Comparison of ENCODE assay signal across 10 cellular contexts in genomic region chr2:159902722-159903121, GRCh38. TPM values are rescaled to one million over a fixed set of nuclear protein-coding genes. Genes with fewer than 3 reads are reported as not detected.
DNase-seq lines count a peak whose midpoint lies in the region; ATAC-seq and TF ChIP-seq lines count a peak whose summit lies in the region.
"Had no signal": no experiment of that assay in that cellular context is flagged by ENCODE, and none has a peak within 500 bp of the region (broad histone marks: within the 10 kb centered on the region; RNA-seq: fewer than 3 reads in every experiment).

No MANE protein-coding gene starts in this region.

- H3K27me3 Mint-ChIP-seq in activated CD4-positive, alpha-beta T cell treated with anti-CD3 and anti-CD28 coated beads, Interleukin-2, amount 10 ng/mL, durations not matched to agents 24 days and 14 days: no peaks in the 10 kb centered on the region
- no peaks in the 10 kb centered on the region for H3K27me3 Mint-ChIP-seq in activated CD4-positive, alpha-beta memory T cell treated with anti-CD3 and anti-CD28 coated beads for 36 hours
- peaks cover 45% of the 10 kb centered on the region for H3K27me3 Mint-ChIP-seq in nephron (ENCODE audit: low read depth)

- no peak for ATAC-seq in GM18909 (IDR thresholded peaks at IDR 0.05; ENCODE audit: poor library complexity, unreplicated experiment)

- peaks cover 30% of the 10 kb centered on the region for H3K4me1 Mint-ChIP-seq in activated CD4-positive, alpha-beta T cell treated with anti-CD3 and anti-CD28 coated beads, Interleukin-2, amount 10 ng/mL, durations not matched to agents 24 days and 14 days
- peaks cover 68% of the 10 kb centered on the region for H3K4me1 Mint-ChIP-seq in activated CD4-positive, alpha-beta memory T cell treated with anti-CD3 and anti-CD28 coated beads for 36 hours (ENCODE audit: low read depth)
- H3K4me1 Mint-ChIP-seq in nephron: peaks cover 12% of the 10 kb centered on the region

- H3K4me3 Mint-ChIP-seq in activated CD4-positive, alpha-beta T cell treated with anti-CD3 and anti-CD28 coated beads, Interleukin-2, amount 10 ng/mL, durations not matched to agents 24 days and 14 days: peak overlapping the region; percentile 98
- H3K4me3 Mint-ChIP-seq in activated CD4-positive, alpha-beta memory T cell treated with anti-CD3 and anti-CD28 coated beads for 36 hours: peak overlapping the region; percentile 91
- peak overlapping the region in 1 of 3 experiments; percentile 26 for H3K4me3 Mint-ChIP-seq in nephron

- DNase-seq in activated CD4-positive, alpha-beta T cell treated with anti-CD3 and anti-CD28 coated beads, Interleukin-2, amount 10 ng/mL, durations not matched to agents 24 days and 14 days: no peak
- DNase-seq in activated CD4-positive, alpha-beta T cell treated with anti-CD3 and anti-CD28 coated beads, Interleukin-2, amount 50 U/mL, for 48 hours: no peak
- DNase-seq in NCI-H1092 treated with DMSO at 0.1 percent for 48 hours (lab: John Stamatoyannopoulos, UW): peak; percentile 38
- DNase-seq in activated CD4-positive, alpha-beta memory T cell treated with anti-CD3 and anti-CD28 coated beads for 36 hours: no peak
- DNase-seq in superior temporal gyrus (ENCODE audit: extremely low spot score): no peak
- no peak for DNase-seq in NAMALWA (ENCODE audit: low spot score)
- DNase-seq: stimulated activated naive CD4-positive, alpha-beta T cell treated with Interleukin-2 at 50 U/mL for 16 hours; SW 1271 had no signal

- TF ChIP-seq CTCF in nephron (IDR thresholded peaks at IDR 0.05; ENCODE audit: unreplicated experiment in 3 of 3): no peak

- peak overlapping the region; percentile 94 for H3K27ac Mint-ChIP-seq in activated CD4-positive, alpha-beta T cell treated with anti-CD3 and anti-CD28 coated beads, Interleukin-2, amount 10 ng/mL, durations not matched to agents 24 days and 14 days
- peak overlapping the region; percentile 92 for H3K27ac Mint-ChIP-seq in activated CD4-positive, alpha-beta memory T cell treated with anti-CD3 and anti-CD28 coated beads for 36 hours
- peak overlapping the region in 2 of 3 experiments; percentile 3 to 14 for H3K27ac Mint-ChIP-seq in nephron

- CTCF ChIA-PET in activated CD4-positive, alpha-beta memory T cell treated with anti-CD3 and anti-CD28 coated beads for 36 hours (lab: Charles Lee): interaction anchor here (5.4 kb wide), 1 partner anchor 19 kb away, joined by 29 read pairs; no protein-coding TSS in a partner anchor

- peaks cover 19% of the 10 kb centered on the region for H3K36me3 Mint-ChIP-seq in activated CD4-positive, alpha-beta T cell treated with anti-CD3 and anti-CD28 coated beads, Interleukin-2, amount 10 ng/mL, durations not matched to agents 24 days and 14 days (ENCODE audit: low read depth)
- peaks cover 45% of the 10 kb centered on the region for H3K36me3 Mint-ChIP-seq in activated CD4-positive, alpha-beta memory T cell treated with anti-CD3 and anti-CD28 coated beads for 36 hours
- no peaks in the 10 kb centered on the region for H3K36me3 Mint-ChIP-seq in nephron (ENCODE audit: low read depth)

- H3K9me3 Mint-ChIP-seq in activated CD4-positive, alpha-beta T cell treated with anti-CD3 and anti-CD28 coated beads, Interleukin-2, amount 10 ng/mL, durations not matched to agents 24 days and 14 days: no peaks in the 10 kb centered on the region
- H3K9me3 Mint-ChIP-seq in activated CD4-positive, alpha-beta memory T cell treated with anti-CD3 and anti-CD28 coated beads for 36 hours: no peaks in the 10 kb centered on the region
- H3K9me3 Mint-ChIP-seq in nephron: no peaks in the 10 kb centered on the region

- intact Hi-C loops in activated CD4-positive, alpha-beta T cell treated with anti-CD3 and anti-CD28 coated beads, Interleukin-2, amount 10 ng/mL, durations not matched to agents 24 days and 14 days (cut with micrococcal nuclease): loop anchor here (1.0 to 10.0 kb wide), 3 partner anchors 7 to 1342 kb away; partner anchors contain the start of gene CD302
- intact Hi-C loops in activated CD4-positive, alpha-beta memory T cell treated with anti-CD3 and anti-CD28 coated beads for 36 hours (cut with micrococcal nuclease): loop anchor here (1.0 to 10.0 kb wide), 8 partner anchors 7 to 618 kb away; partner anchors contain the start of genes CD302, RBMS1 and WDSUB1

- POLR2A ChIA-PET in activated CD4-positive, alpha-beta memory T cell treated with anti-CD3 and anti-CD28 coated beads for 36 hours (lab: Charles Lee): interaction anchor here (2.5 kb wide), 1 partner anchor 18 kb away, joined by 14 read pairs; no protein-coding TSS in a partner anchor

RNA-seq across cellular contexts. Expression of gene LY75, which starts 1.8 kb away (rescaled TPM):
- total RNA-seq in activated CD4-positive, alpha-beta T cell treated with anti-CD3 and anti-CD28 coated beads, Interleukin-2, amount 10 ng/mL, durations not matched to agents 24 days and 14 days: 52.8 and 56.4 TPM in 2 replicates
- total RNA-seq in activated CD4-positive, alpha-beta memory T cell treated with anti-CD3 and anti-CD28 coated beads for 36 hours: 10 to 100 TPM; 65.0 to 66.5 TPM

Comparison
In these comparisons a context has a peak if more than half of its experiments do, and no peak if none do; other contexts are left out.
1. H3K27ac Mint-ChIP-seq: peak in every context shown above with its lines; median percentile 94 in activated CD4-positive, alpha-beta T cell treated with anti-CD3 and anti-CD28 coated beads, Interleukin-2, amount 10 ng/mL, durations not matched to agents 24 days and 14 days; 92 in activated CD4-positive, alpha-beta memory T cell treated with anti-CD3 and anti-CD28 coated beads for 36 hours; 8 in nephron.